ENCODE assay signal across 1 cellular context in genomic region chr11:46238078-46238966, GRCh38.
TF ChIP-seq lines count a peak whose summit lies in the region.

No MANE protein-coding gene starts in this region.

TF ChIP-seq in K562, 482 proteins besides CTCF, POLR2A, EP300 and RAD21 (continued from another document and continues in another):
- TF ChIP-seq HMBOX1 (IDR thresholded peaks at IDR 0.05) (no peak), ZNF165 (CRISPR knock-in tag; IDR thresholded peaks at IDR 0.05; ENCODE audit: borderline replicate concordance) (no peak), TARDBP (IDR thresholded peaks at IDR 0.05) (no peak), RBM22 (IDR thresholded peaks at IDR 0.05; ENCODE audit: low read depth, low read length, poor library complexity, severe bottlenecking) (no peak), KAT8 (IDR thresholded peaks at IDR 0.05; ENCODE audit: low read depth) (no peak), HIVEP1 (CRISPR knock-in tag; IDR thresholded peaks at IDR 0.05) (no peak), ZNF639 (CRISPR knock-in tag; conservative IDR thresholded peaks at IDR 0.05 in 1 of 2, IDR thresholded peaks at IDR 0.05 in 1 of 2) (peak in 1 of 2 experiments; percentile 73; a peak in 1 of 4 replicates), NCOA1 (IDR thresholded peaks at IDR 0.05; ENCODE audit: low read depth) (no peak), CREB3L1 (IDR thresholded peaks at IDR 0.05; ENCODE audit: borderline replicate concordance, low read depth) (0 out of 2 replicates have a peak, but pooled peaks have one; percentile 13), THRAP3 (IDR thresholded peaks at IDR 0.05; ENCODE audit: borderline replicate concordance) (no peak), SUPT5H (IDR thresholded peaks at IDR 0.05) (no peak; the same call in 1 of the 2 replicates), ZSCAN29 (IDR thresholded peaks at IDR 0.05) (no peak), ZNF24 (IDR thresholded peaks at IDR 0.05) (no peak), ZNF274 (IDR thresholded peaks at IDR 0.05; ENCODE audit: borderline replicate concordance, low read depth, low read length) (no peak), SNAPC5 (CRISPR knock-in tag; IDR thresholded peaks at IDR 0.05) (no peak), GTF2E2 (tag; IDR thresholded peaks at IDR 0.05) (no peak), ZNF830 (CRISPR knock-in tag; IDR thresholded peaks at IDR 0.05) (no peak), ZNF695 (CRISPR knock-in tag; IDR thresholded peaks at IDR 0.05) (no peak), POLR3A (IDR thresholded peaks at IDR 0.05; ENCODE audit: borderline replicate concordance, extremely low read depth, insufficient read depth, insufficient read length) (no peak), IRF1 (CRISPR knock-in tag; IDR thresholded peaks at IDR 0.05; ENCODE audit: borderline replicate concordance) (no peak), LEF1 (IDR thresholded peaks at IDR 0.05) (no peak), ARID4B (CRISPR knock-in tag; IDR thresholded peaks at IDR 0.05) (no peak), IRF2 (CRISPR knock-in tag; IDR thresholded peaks at IDR 0.05) (no peak), CBFA2T2 (conservative IDR thresholded peaks at IDR 0.05) (no peak), U2AF1 (optimal IDR thresholded peaks at IDR 0.05; ENCODE audit: low read depth, low read length) (peak; percentile 33), CTCFL (IDR thresholded peaks at IDR 0.05; ENCODE audit: borderline replicate concordance, insufficient read depth, low read depth, low read length, poor library complexity, severe bottlenecking) (no peak), HMGN3 (IDR thresholded peaks at IDR 0.05; ENCODE audit: borderline replicate concordance, extremely low read depth, insufficient read length, low read depth, low read length) (peak; percentile 66), SMAD1 (IDR thresholded peaks at IDR 0.05; ENCODE audit: low read depth, low read length, partially characterized antibody) (no peak), BCLAF1 (IDR thresholded peaks at IDR 0.05; ENCODE audit: borderline replicate concordance in 1 of 2, control insufficient read depth in 1 of 2, low read depth in 2 of 2, low read length in 1 of 2) (no peak), TEAD4 (IDR thresholded peaks at IDR 0.05; ENCODE audit: low read length) (no peak), TEAD4 (CRISPR knock-in tag; IDR thresholded peaks at IDR 0.05; ENCODE audit: borderline replicate concordance) (no peak), BRF2 (IDR thresholded peaks at IDR 0.05; ENCODE audit: borderline replicate concordance, insufficient read depth, insufficient read length) (no peak), RBM15 (IDR thresholded peaks at IDR 0.05; ENCODE audit: insufficient read depth, low read length) (no peak), SRSF7 (optimal IDR thresholded peaks at IDR 0.05; ENCODE audit: low read depth, low read length) (no peak), GABPB1 (CRISPR knock-in tag; IDR thresholded peaks at IDR 0.05) (no peak), HNRNPLL (IDR thresholded peaks at IDR 0.05; ENCODE audit: low read depth, low read length, poor library complexity, severe bottlenecking) (peak; percentile 59), TFE3 (CRISPR knock-in tag; IDR thresholded peaks at IDR 0.05) (no peak), ELF4 (CRISPR knock-in tag; IDR thresholded peaks at IDR 0.05) (no peak), FOXJ3 (CRISPR knock-in tag; IDR thresholded peaks at IDR 0.05) (no peak), PURB (CRISPR knock-in tag; IDR thresholded peaks at IDR 0.05; ENCODE audit: low read depth) (no peak)
